25 cellular contexts compared by ENCODE assay signal in genomic region chr2:57899898-57900297, GRCh38.
"Had no signal": no experiment of that assay in that cellular context is flagged by ENCODE, and none has a peak within 500 bp of the region (broad histone marks: within the 10 kb centered on the region; RNA-seq: fewer than 3 reads in every experiment).

No MANE protein-coding gene starts in this region.

- H3K36me3 Mint-ChIP-seq: WTC11 had no signal

- DNase-seq: activated CD4-positive, alpha-beta T cell treated with anti-CD3 and anti-CD28 coated beads for 48 hours; activated CD4-positive, alpha-beta T cell treated with anti-CD3 and anti-CD28 coated beads, Interleukin-2, amount 50 U/mL, for 4 hours; activated CD4-positive, CD25-positive, alpha-beta regulatory T cell treated with anti-CD3 and anti-CD28 coated beads, Interleukin-2, amount 50 U/mL, for 72 hours; activated CD8-positive, alpha-beta memory T cell treated with anti-CD3 and anti-CD28 coated beads, Interleukin-2, amount 50 U/mL, for 48 hours; activated CD8-positive, alpha-beta T cell treated with anti-CD3 and anti-CD28 coated beads, Interleukin-2, amount 10 ng/mL, durations not matched to agents 7 days and 5 days; activated naive CD4-positive, alpha-beta T cell treated with anti-CD3 and anti-CD28 coated beads, Interleukin-2, amount 50 U/mL, for 16 hours; activated T-cell treated with anti-CD3 and anti-CD28 coated beads, Interleukin-2, amount 50 U/mL, for 1 hour; aorta; central memory CD4-positive, alpha-beta T cell; Karpas-422; NCI-H1048; NCI-H146; NCI-H187 treated with DMSO at 0.1 percent for 48 hours; NCI-H2081 treated with DMSO at 0.1 percent for 48 hours; NCI-H2171 treated with DMSO at 0.1 percent for 48 hours; NCI-H226; NCI-H510A; NCI-H526 treated with DMSO at 0.1 percent for 48 hours; NCI-H82; PC-9; SHP77 treated with DMSO at 0.1 percent for 48 hours; T-helper 17 cell; T-helper 9 cell had no signal

- H3K27ac Mint-ChIP-seq: activated CD8-positive, alpha-beta T cell treated with anti-CD3 and anti-CD28 coated beads, Interleukin-2, amount 10 ng/mL, durations not matched to agents 7 days and 5 days; T-helper 17 cell; WTC11 had no signal

- H3K4me3 ChIP-seq: breast epithelium, PC-9 had no signal

- H3K4me2 ChIP-seq: PC-9 had no signal

- H3K4me1 ChIP-seq: breast epithelium had no signal

- H3K9me3 Mint-ChIP-seq: WTC11 had no signal

- H3K4me3 Mint-ChIP-seq: activated CD8-positive, alpha-beta T cell treated with anti-CD3 and anti-CD28 coated beads, Interleukin-2, amount 10 ng/mL, durations not matched to agents 7 days and 5 days; T-helper 17 cell; WTC11 had no signal

- H3K36me3 ChIP-seq: breast epithelium had no signal

- H2AFZ ChIP-seq: PC-9 had no signal

- H3K27me3 ChIP-seq: breast epithelium had no signal

- H3K9me3 ChIP-seq: breast epithelium had no signal

- H3K27ac ChIP-seq: breast epithelium, PC-9 had no signal

- ATAC-seq: activated CD8-positive, alpha-beta T cell treated with anti-CD3 and anti-CD28 coated beads, Interleukin-2, amount 10 ng/mL, durations not matched to agents 7 days and 5 days; T-helper 17 cell; WTC11 had no signal
